ENCODE assay signal across 8 cellular contexts in genomic region chr5:112418412-112419049, GRCh38. TPM values are rescaled to one million over a fixed set of nuclear protein-coding genes. Genes with fewer than 3 reads are reported as not detected.
DNase-seq lines count a peak whose midpoint lies in the region; ATAC-seq and TF ChIP-seq lines count a peak whose summit lies in the region.

No MANE protein-coding gene starts in this region.

- peaks cover 10% of the 10 kb centered on the region for H3K4me1 Mint-ChIP-seq in activated CD4-positive, alpha-beta memory T cell treated with anti-CD3 and anti-CD28 coated beads for 36 hours (ENCODE audit: low read depth)

- no peaks in the 10 kb centered on the region for H3K9me3 Mint-ChIP-seq in activated CD4-positive, alpha-beta memory T cell treated with anti-CD3 and anti-CD28 coated beads for 36 hours

- no peaks in the 10 kb centered on the region for H3K36me3 ChIP-seq in SK-N-SH (replicated peaks in 1 of 2; ENCODE audit: control insufficient read depth in 1 of 2, insufficient read depth in 2 of 2, low read length in 1 of 2)
- peaks cover 0 to under 1% (median 0%) of the 10 kb centered on the region in 9 donors for H3K36me3 ChIP-seq in heart left ventricle

- H3K27me3 Mint-ChIP-seq in activated CD4-positive, alpha-beta memory T cell treated with anti-CD3 and anti-CD28 coated beads for 36 hours, result peaks cover 46% of the 10 kb centered on the region

- H3K9me2 ChIP-seq in SK-N-SH, result no peaks in the 10 kb centered on the region

- no peak for TF ChIP-seq POLR2A in heart left ventricle (IDR thresholded peaks at IDR 0.05)

- H3K4me2 ChIP-seq in SK-N-SH, result peak overlapping the region; percentile 88

- H3K27ac Mint-ChIP-seq in activated CD4-positive, alpha-beta memory T cell treated with anti-CD3 and anti-CD28 coated beads for 36 hours, result no peak overlapping the region

- no peaks in the 10 kb centered on the region for H3F3A ChIP-seq in SK-N-SH (replicated peaks; ENCODE audit: insufficient read depth)

- CTCF ChIA-PET in SK-N-SH (lab: Yijun Ruan, JAX), result interaction anchor here (1.4 to 9.5 kb wide), 15 partner anchors 8 to 258 kb away, joined by 4 to 149 read pairs (median 21); no protein-coding TSS in a partner anchor
- CTCF ChIA-PET in activated CD4-positive, alpha-beta memory T cell treated with anti-CD3 and anti-CD28 coated beads for 36 hours (lab: Charles Lee), result interaction anchor here (1.1 to 3.6 kb wide), 4 partner anchors 12 to 256 kb away, joined by 3 to 38 read pairs (median 7); no protein-coding TSS in a partner anchor

- no peak for TF ChIP-seq EP300 in SK-N-SH (IDR thresholded peaks at IDR 0.05; ENCODE audit: borderline replicate concordance in 1 of 2, low read depth in 1 of 2, low read length in 1 of 2)

- no peaks in the 10 kb centered on the region for H3K79me2 ChIP-seq in SK-N-SH (ENCODE audit: insufficient read depth)

- peaks cover 27% of the 10 kb centered on the region for H3K27me3 ChIP-seq in SK-N-SH (ENCODE audit: insufficient read depth)
- H3K27me3 ChIP-seq in heart left ventricle, result peaks cover 0 to 25% (median 0%) of the 10 kb centered on the region in 9 donors

- no peaks in the 10 kb centered on the region for H3K36me3 Mint-ChIP-seq in activated CD4-positive, alpha-beta memory T cell treated with anti-CD3 and anti-CD28 coated beads for 36 hours

- DNase-seq in SK-N-SH (peak; percentile 11), heart left ventricle (peak; percentile 18 to 66 (median 29)), sciatic nerve (ENCODE audit: low spot score) (peak; percentile 56), NCI-H146 (lab: John Stamatoyannopoulos, UW) (no peak), NCI-H510A (lab: John Stamatoyannopoulos, UW) (no peak), cerebellum (ENCODE audit: low spot score) (no peak)
- no peak for DNase-seq in activated CD4-positive, alpha-beta memory T cell treated with anti-CD3 and anti-CD28 coated beads for 36 hours

- H4K20me1 ChIP-seq in SK-N-SH (ENCODE audit: insufficient read depth), result no peaks in the 10 kb centered on the region

- H3K4me3 Mint-ChIP-seq in activated CD4-positive, alpha-beta memory T cell treated with anti-CD3 and anti-CD28 coated beads for 36 hours, result peak overlapping the region; percentile 68

- H3K9me3 ChIP-seq in SK-N-SH (no peaks in the 10 kb centered on the region), heart left ventricle (no peaks in the 10 kb centered on the region)

- TF ChIP-seq RAD21 in SK-N-SH (IDR thresholded peaks at IDR 0.05; ENCODE audit: low read length), result no peak

- ATAC-seq in SK-N-SH treated with all-trans-retinoic acid at 6 μM for 48 hours (no peak), heart left ventricle (peak in 2 of 4 donors; percentile 11 to 33), sciatic nerve (peak; percentile 22)

- H3K9ac ChIP-seq in SK-N-SH, result no peak overlapping the region

- H2AFZ ChIP-seq in SK-N-SH (ENCODE audit: low read depth), result peak overlapping the region; percentile 81

- H3K4me3 ChIP-seq in SK-N-SH (ENCODE audit: low read depth in 2 of 2, low read length in 1 of 2) (peak overlapping the region; percentile 61 to 65), heart left ventricle (peak overlapping the region; percentile 63 to 97 (median 88))

- 5% methylated on average over 25 of the region's 39 CpGs for WGBS in SK-N-SH (ENCODE audit: low lambda C conversion rate)
- 0 to 4% (median 1%) methylated on average over 39 of the region's 39 CpGs for WGBS in heart left ventricle, 4 donors

- peak overlapping the region in 1 of 2 experiments; percentile 28; a peak in 1 of 4 replicates for H3K27ac ChIP-seq in SK-N-SH (ENCODE audit: low read depth in 2 of 2, low read length in 1 of 2)
- H3K27ac ChIP-seq in heart left ventricle, result peak overlapping the region; percentile 72 to 95 (median 92)

- POLR2A ChIA-PET in SK-N-SH (lab: Yijun Ruan, JAX), result interaction anchor here (2.6 kb wide), 1 partner anchor 258 kb away, joined by 10 read pairs; no protein-coding TSS in a partner anchor
- POLR2A ChIA-PET in activated CD4-positive, alpha-beta memory T cell treated with anti-CD3 and anti-CD28 coated beads for 36 hours (lab: Charles Lee), result interaction anchor here (1.5 kb wide), 1 partner anchor 257 kb away, joined by 5 read pairs; no protein-coding TSS in a partner anchor

- peaks cover 0 to 5% of the 10 kb centered on the region in 2 experiments; a peak in 2 of 4 replicates for H3K4me1 ChIP-seq in SK-N-SH (ENCODE audit: control insufficient read depth in 1 of 2, insufficient read depth in 2 of 2, low read depth in 1 of 2, low read length in 1 of 2)
- H3K4me1 ChIP-seq in heart left ventricle, result peaks cover 0 to 38% (median 17%) of the 10 kb centered on the region in 12 donors

- TF ChIP-seq CTCF in SK-N-SH (IDR thresholded peaks at IDR 0.05), result no peak
- TF ChIP-seq CTCF in heart left ventricle (IDR thresholded peaks at IDR 0.05), result no peak

- intact Hi-C loops in activated CD4-positive, alpha-beta memory T cell treated with anti-CD3 and anti-CD28 coated beads for 36 hours (cut with micrococcal nuclease), result loop anchor here (2.0 to 10.0 kb wide), 5 partner anchors 256 to 660 kb away; partner anchors contain the start of gene REEP5
- intact Hi-C loops in heart left ventricle (cut with DNase I) (loop anchor here in 5 of 10 donors (5.0 to 10.0 kb wide), 7 partner anchors 64 to 256 kb away; no protein-coding TSS in a partner anchor), sciatic nerve (cut with DNase I) (loop anchor here (10.0 kb wide), 1 partner anchor 204 kb away; no protein-coding TSS in a partner anchor)

TF ChIP-seq in SK-N-SH, 30 proteins besides CTCF, POLR2A, EP300 and RAD21 (continues in another document):
- TF ChIP-seq, protein P1, sequence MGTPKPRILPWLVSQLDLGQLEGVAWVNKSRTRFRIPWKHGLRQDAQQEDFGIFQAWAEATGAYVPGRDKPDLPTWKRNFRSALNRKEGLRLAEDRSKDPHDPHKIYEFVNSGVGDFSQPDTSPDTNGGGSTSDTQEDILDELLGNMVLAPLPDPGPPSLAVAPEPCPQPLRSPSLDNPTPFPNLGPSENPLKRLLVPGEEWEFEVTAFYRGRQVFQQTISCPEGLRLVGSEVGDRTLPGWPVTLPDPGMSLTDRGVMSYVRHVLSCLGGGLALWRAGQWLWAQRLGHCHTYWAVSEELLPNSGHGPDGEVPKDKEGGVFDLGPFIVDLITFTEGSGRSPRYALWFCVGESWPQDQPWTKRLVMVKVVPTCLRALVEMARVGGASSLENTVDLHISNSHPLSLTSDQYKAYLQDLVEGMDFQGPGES (IDR thresholded peaks at IDR 0.05; ENCODE audit: low read depth, low read length), result no peak
- TF ChIP-seq RFX5 (IDR thresholded peaks at IDR 0.05; ENCODE audit: low read length) (no peak), JUND (IDR thresholded peaks at IDR 0.05) (no peak), EZH2phosphoT487 (IDR thresholded peaks at IDR 0.05; ENCODE audit: borderline replicate concordance, low read depth) (no peak), POLR2AphosphoS5 (IDR thresholded peaks at IDR 0.05; ENCODE audit: low read depth, low read length) (no peak), MXI1 (IDR thresholded peaks at IDR 0.05; ENCODE audit: low read depth, low read length) (no peak), GABPA (IDR thresholded peaks at IDR 0.05; ENCODE audit: low read depth) (no peak), SMC3 (IDR thresholded peaks at IDR 0.05; ENCODE audit: low read depth, low read length) (no peak), YY1 (IDR thresholded peaks at IDR 0.05; ENCODE audit: low read depth) (no peak), NRF1 (IDR thresholded peaks at IDR 0.05; ENCODE audit: low read depth, low read length) (no peak), TCF12 (IDR thresholded peaks at IDR 0.05) (no peak), FOXM1 (IDR thresholded peaks at IDR 0.05; ENCODE audit: low read depth) (no peak), RXRA (IDR thresholded peaks at IDR 0.05; ENCODE audit: borderline replicate concordance, low read depth) (no peak)

TF ChIP-seq in SK-N-SH treated with all-trans-retinoic acid at 6 μM for 48 hours, 23 proteins besides CTCF, POLR2A, EP300 and RAD21:
- TF ChIP-seq ZFP3 (CRISPR knock-in tag; IDR thresholded peaks at IDR 0.05) (no peak), ESRRG (CRISPR knock-in tag; IDR thresholded peaks at IDR 0.05) (no peak), PPARA (CRISPR knock-in tag; IDR thresholded peaks at IDR 0.05; ENCODE audit: borderline replicate concordance) (no peak), BACH2 (CRISPR knock-in tag; IDR thresholded peaks at IDR 0.05; ENCODE audit: borderline replicate concordance) (no peak), RARB (CRISPR knock-in tag; IDR thresholded peaks at IDR 0.05) (no peak)
- TF ChIP-seq, protein P2, sequence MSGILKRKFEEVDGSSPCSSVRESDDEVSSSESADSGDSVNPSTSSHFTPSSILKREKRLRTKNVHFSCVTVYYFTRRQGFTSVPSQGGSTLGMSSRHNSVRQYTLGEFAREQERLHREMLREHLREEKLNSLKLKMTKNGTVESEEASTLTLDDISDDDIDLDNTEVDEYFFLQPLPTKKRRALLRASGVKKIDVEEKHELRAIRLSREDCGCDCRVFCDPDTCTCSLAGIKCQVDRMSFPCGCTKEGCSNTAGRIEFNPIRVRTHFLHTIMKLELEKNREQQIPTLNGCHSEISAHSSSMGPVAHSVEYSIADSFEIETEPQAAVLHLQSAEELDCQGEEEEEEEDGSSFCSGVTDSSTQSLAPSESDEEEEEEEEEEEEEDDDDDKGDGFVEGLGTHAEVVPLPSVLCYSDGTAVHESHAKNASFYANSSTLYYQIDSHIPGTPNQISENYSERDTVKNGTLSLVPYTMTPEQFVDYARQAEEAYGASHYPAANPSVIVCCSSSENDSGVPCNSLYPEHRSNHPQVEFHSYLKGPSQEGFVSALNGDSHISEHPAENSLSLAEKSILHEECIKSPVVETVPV (CRISPR knock-in tag; IDR thresholded peaks at IDR 0.05), result no peak

RNA-seq across cellular contexts. Expression of gene EPB41L4A, which starts 0.5 kb away (rescaled TPM):
- polyA plus RNA-seq in SK-N-SH (2012; rRNA removed) (0.07 and 0.31 TPM in 2 replicates), heart left ventricle (10 to 100 TPM in 1 of 2 donors, 1 to 10 TPM in 1; 6.4 to 10.6 TPM)
- polyA plus RNA-seq in SK-N-SH (2012; cell fraction: cytosol; rRNA removed), result 0.13 and 0.14 TPM in 2 replicates
- polyA plus RNA-seq in SK-N-SH (2012; cell fraction: nucleus; rRNA removed), result 0.18 TPM in 2 replicates
- total RNA-seq in activated CD4-positive, alpha-beta memory T cell treated with anti-CD3 and anti-CD28 coated beads for 36 hours, result 1 to 10 TPM in 1 of 2 experiments, under 1 TPM in 1; 0.95 to 1.5 TPM
- total RNA-seq in heart left ventricle (10 to 100 TPM in 8 of 9 donors, 1 to 10 TPM in 1; 9.0 to 34.5 (median 20.8) TPM), sciatic nerve (29.4 TPM), cerebellum (130 TPM)

Comparison
In these comparisons a context has a peak if more than half of its experiments do, and no peak if none do; other contexts are left out.
1. DNase-seq: peak in SK-N-SH (single experiment), heart left ventricle (5 of 5) and sciatic nerve (single experiment); none in activated CD4-positive, alpha-beta memory T cell treated with anti-CD3 and anti-CD28 coated beads for 36 hours (single experiment), NCI-H146 (single experiment), NCI-H510A (single experiment) and cerebellum (single experiment).
2. RNA of gene EPB41L4A, which starts 0.5 kb away (total RNA-seq): 130 TPM in cerebellum (single experiment), 29.4 TPM in sciatic nerve (single experiment) and 9.0 to 34.5 TPM in heart left ventricle; 0.95 to 1.5 TPM in activated CD4-positive, alpha-beta memory T cell treated with anti-CD3 and anti-CD28 coated beads for 36 hours; every median in the first group is over 4 times any median in the second.